Comparison of ENCODE assay signal across 10 cellular contexts in the genomic region with DNA sequence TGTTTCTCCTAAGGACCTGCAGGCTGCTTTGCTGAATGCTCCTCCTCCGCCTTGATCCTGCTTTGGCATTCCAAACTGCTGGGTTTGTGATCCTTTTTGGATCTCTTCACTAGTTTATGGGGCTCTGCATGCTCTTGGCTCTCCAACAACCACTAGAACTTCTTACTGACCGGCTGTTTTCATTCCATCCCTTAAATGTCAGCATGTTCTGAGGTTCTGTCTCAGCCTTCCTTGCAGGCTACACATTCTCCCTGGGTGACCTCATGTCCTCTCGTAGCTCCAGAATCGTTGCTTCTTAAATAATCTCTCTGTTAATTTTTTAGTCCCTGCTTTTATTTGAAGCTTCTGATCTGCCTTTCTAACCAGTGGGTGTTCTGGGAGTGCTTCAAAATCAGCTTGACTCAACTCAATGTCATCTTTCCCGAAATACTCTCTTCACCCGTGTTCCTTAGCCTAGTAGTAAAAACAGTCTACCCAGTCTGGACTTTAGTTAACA.
DNase-seq lines count a peak whose midpoint lies in the region; ATAC-seq and TF ChIP-seq lines count a peak whose summit lies in the region.
"Had no signal": no experiment of that assay in that cellular context is flagged by ENCODE, and none has a peak within 500 bp of the region (broad histone marks: within the 10 kb centered on the region; RNA-seq: fewer than 3 reads in every experiment).

No MANE protein-coding gene starts in this region.

- H3K4me3 ChIP-seq in mucosa of descending colon (no peak overlapping the region), upper lobe of right lung (no peak overlapping the region)

- DNase-seq in M059J (ENCODE audit: low read depth) (peak; percentile 61), epidermal melanocyte (ENCODE audit: insufficient read length, low spot score) (peak; percentile 58), mucosa of descending colon (peak in 1 of 3 donors; percentile 32), upper lobe of right lung (no peak), SIG-M5 treated with dmso at 0.1 percent for 504 hours (lab: John Stamatoyannopoulos, UW; ENCODE audit: unreplicated experiment) (no peak)
- DNase-seq in stimulated activated naive CD4-positive, alpha-beta T cell treated with Interleukin-2 at 50 U/mL for 16 hours (lab: John Stamatoyannopoulos, UW), result no peak
- no peak for DNase-seq in activated CD4-positive, alpha-beta T cell treated with anti-CD3 and anti-CD28 coated beads for 1 hour
- DNase-seq: GF-D8 had no signal

- no peak for TF ChIP-seq CTCF in mucosa of descending colon (IDR thresholded peaks at IDR 0.05)
- TF ChIP-seq CTCF in upper lobe of right lung (IDR thresholded peaks at IDR 0.05), result no peak

- peak overlapping the region; percentile 68 for H3K27ac ChIP-seq in upper lobe of right lung
- H3K27ac ChIP-seq: neutrophil had no signal

- H3K36me3 ChIP-seq in mucosa of descending colon (ENCODE audit: low read depth), result no peaks in the 10 kb centered on the region
- H3K36me3 ChIP-seq in upper lobe of right lung, result no peaks in the 10 kb centered on the region
- H3K36me3 ChIP-seq: neutrophil had no signal

- no peaks in the 10 kb centered on the region for H3K9me3 ChIP-seq in mucosa of descending colon
- H3K9me3 ChIP-seq in upper lobe of right lung, result no peaks in the 10 kb centered on the region
- H3K9me3 ChIP-seq: neutrophil had no signal

- H3K4me1 ChIP-seq in mucosa of descending colon (ENCODE audit: low read depth) (no peaks in the 10 kb centered on the region), upper lobe of right lung (peaks cover 11% of the 10 kb centered on the region)

- H3K27me3 ChIP-seq in upper lobe of right lung, result no peaks in the 10 kb centered on the region

- ATAC-seq in mucosa of descending colon (peak; percentile 70), upper lobe of right lung (peak; percentile 81), HG02610 (IDR thresholded peaks at IDR 0.05; ENCODE audit: unreplicated experiment) (no peak)

- intact Hi-C loops in mucosa of descending colon (cut with DNase I, micrococcal nuclease) (no loop called here), upper lobe of right lung (cut with DNase I) (loop anchor here (5.0 kb wide), 1 partner anchor 1128 kb away; no protein-coding TSS in a partner anchor)

Comparison
In these comparisons a context has a peak if more than half of its experiments do, and no peak if none do; other contexts are left out.
1. DNase-seq: peak in M059J (single experiment) and epidermal melanocyte (single experiment); none in upper lobe of right lung (single experiment), SIG-M5 treated with dmso at 0.1 percent for 504 hours (single experiment), stimulated activated naive CD4-positive, alpha-beta T cell treated with Interleukin-2 at 50 U/mL for 16 hours (single experiment) and activated CD4-positive, alpha-beta T cell treated with anti-CD3 and anti-CD28 coated beads for 1 hour (single experiment).